Comparison of ENCODE assay signal across 25 cellular contexts in genomic region chr5:170805666-170806065, GRCh38. TPM values are rescaled to one million over a fixed set of nuclear protein-coding genes. Genes with fewer than 3 reads are reported as not detected.
"Had no signal": no experiment of that assay in that cellular context is flagged by ENCODE, and none has a peak within 500 bp of the region (broad histone marks: within the 10 kb centered on the region; RNA-seq: fewer than 3 reads in every experiment).

No MANE protein-coding gene starts in this region.

- H3K36me3 ChIP-seq: SJSA1 had no signal

- H3K9me3 ChIP-seq: SJSA1 had no signal

- DNase-seq: IMR-90, Kasumi-1, MM.1S, NCI-H1092 treated with DMSO at 0.1 percent for 48 hours, NCI-H1436 treated with DMSO at 0.1 percent for 48 hours, NCI-H1694, NCI-H187 treated with DMSO at 0.1 percent for 48 hours, NCI-H2029 treated with DMSO at 0.1 percent for 48 hours, NCI-H2227 treated with DMSO at 0.1 percent for 48 hours, NCI-H524 treated with DMSO at 0.1 percent for 48 hours, NCI-H69, NCI-H774, Right ventricle myocardium superior, RPMI8226, SIG-M5, T-helper 1 cell had no signal

- FAIRE-seq: HepG2, K562, RCC 7860 had no signal

- H3K4me3 ChIP-seq: K562, SJSA1, SK-N-MC had no signal

- H3K27ac ChIP-seq: KMS-11, SJSA1, SK-N-MC had no signal

- H3K4me1 ChIP-seq: SJSA1 had no signal

RNA-seq across cellular contexts. Expression of gene GABRP, which starts 22.1 kb away (rescaled TPM):
- total RNA-seq: HepG2, HT1080, IMR-90, K562, M059J, NCI-H460, SJSA1 had no signal
- polyA plus RNA-seq: HepG2, IMR-90, K562 had no signal

RNA-seq across cellular contexts. Expression of gene RANBP17, which starts 56.2 kb away (rescaled TPM):
- total RNA-seq: HepG2, K562, M059J had no signal
- polyA plus RNA-seq: HepG2, K562 had no signal
